ENCODE assay signal across 15 cellular contexts in the genomic region with DNA sequence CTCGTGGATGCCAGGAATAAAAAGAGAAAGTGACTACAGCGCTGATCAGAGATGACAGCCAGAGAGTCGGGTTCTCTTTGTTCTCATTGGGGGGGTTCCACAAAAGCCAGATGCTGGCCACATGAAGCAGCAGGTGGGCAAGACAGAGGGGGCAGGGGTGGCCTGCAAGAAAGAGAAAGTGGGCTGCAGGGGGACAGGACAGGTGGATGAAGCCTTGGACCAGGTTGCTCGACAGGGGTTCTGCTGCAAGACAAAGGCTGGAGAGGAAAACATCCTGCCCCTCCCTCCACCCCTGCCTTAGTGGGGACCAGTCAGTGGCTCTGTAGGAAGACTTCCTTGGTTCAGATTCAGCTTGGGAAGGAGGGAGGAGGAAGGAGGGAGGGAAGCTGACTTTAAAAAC.
DNase-seq lines count a peak whose midpoint lies in the region; FAIRE-seq and TF ChIP-seq lines count a peak whose summit lies in the region.
"Had no signal": no experiment of that assay in that cellular context is flagged by ENCODE, and none has a peak within 500 bp of the region (broad histone marks: within the 10 kb centered on the region; RNA-seq: fewer than 3 reads in every experiment).

No MANE protein-coding gene starts in this region.

- H3K36me3 ChIP-seq in H7 (replicated peaks; ENCODE audit: control insufficient read depth, insufficient read depth, low read length) (no peaks in the 10 kb centered on the region), H1 (ENCODE audit: control insufficient read depth in 2 of 4, insufficient read depth in 4 of 4, low read length in 3 of 4) (peaks cover 0 to 6% (median 1%) of the 10 kb centered on the region in 4 experiments; a peak in 1 of 8 replicates), iPS DF 6.9 (ENCODE audit: control insufficient read depth, insufficient read depth, low read length) (no peaks in the 10 kb centered on the region)
- H3K36me3 ChIP-seq: BLaER1 had no signal

- 0 out of 2 replicates have a peak overlapping the region, but pooled peaks have one; percentile 51 for H2BK12ac ChIP-seq in H1 (ENCODE audit: low read depth, low read length)

- no peak overlapping the region for H3K4me2 ChIP-seq in H1 (ENCODE audit: insufficient read depth in 1 of 2, low read depth in 2 of 2, low read length in 2 of 2)
- H3K4me2 ChIP-seq: BLaER1 had no signal

- no peak overlapping the region for H4K91ac ChIP-seq in H1 (replicated peaks; ENCODE audit: insufficient read length, low read length)

- no peak overlapping the region for H3K4me3 ChIP-seq in H7 (ENCODE audit: insufficient read depth, low read depth, low read length)
- no peak overlapping the region for H3K4me3 ChIP-seq in H1 (ENCODE audit: extremely low read depth in 1 of 4, insufficient read depth in 2 of 4, low read depth in 3 of 4, low read length in 4 of 4)
- H3K4me3 ChIP-seq in iPS DF 6.9 (ENCODE audit: low read length): no peak overlapping the region
- H3K4me3 ChIP-seq: BLaER1 had no signal

- H3K14ac ChIP-seq in H1 (ENCODE audit: insufficient read length): no peak overlapping the region

- WGBS in H1 (ENCODE audit: extremely low coverage in 1 of 2, insufficient coverage in 1 of 2, insufficient read length in 1 of 2, insufficient replicate concordance in 2 of 2, low coverage in 1 of 2, low lambda C conversion rate in 2 of 2, missing lambda C conversion rate in 1 of 2), 2 experiments: 56% methylated on average over 4 of the region's 4 CpGs; no CpG with 5 or more reads in 1 of the 2 experiments
- WGBS in iPS DF 6.9 (ENCODE audit: insufficient coverage, insufficient read length): no CpG with 5 or more reads among the region's 4 CpGs

- no peak overlapping the region; the same call in 1 of the 2 replicates for H2BK5ac ChIP-seq in H1 (ENCODE audit: low read depth, low read length)

- H2BK20ac ChIP-seq in H1 (ENCODE audit: low read length): no peak overlapping the region

- no peak overlapping the region for H2AK5ac ChIP-seq in H1 (ENCODE audit: low read depth, low read length)

- H3K27me3 ChIP-seq in H7 (ENCODE audit: control insufficient read depth, insufficient read depth, low read length) (no peaks in the 10 kb centered on the region), H1 (replicated peaks in 1 of 4; ENCODE audit: control insufficient read depth in 3 of 4, extremely low read depth in 1 of 4, insufficient read depth in 3 of 4, low read length in 3 of 4) (no peaks in the 10 kb centered on the region), iPS DF 6.9 (ENCODE audit: control insufficient read depth, insufficient read depth, low read length) (no peaks in the 10 kb centered on the region)
- H3K27me3 ChIP-seq: BLaER1 had no signal

- FAIRE-seq in H1 (lab: Jason Lieb, UNC): peak; percentile 55
- FAIRE-seq: G401.6, GM12891, GM19239, H54, HepG2 had no signal

- H3K23ac ChIP-seq in H1 (ENCODE audit: insufficient read length): no peak overlapping the region

- no peak for TF ChIP-seq EP300 in H1 (IDR thresholded peaks at IDR 0.05; ENCODE audit: borderline replicate concordance in 1 of 2, low read depth in 2 of 2, low read length in 2 of 2)

- no peak overlapping the region for H3K56ac ChIP-seq in H1 (replicated peaks; ENCODE audit: insufficient read length, low read depth, low read length)

- no peak overlapping the region for H3K18ac ChIP-seq in H1 (ENCODE audit: extremely low read depth, low read length)

- no peak overlapping the region for H2AFZ ChIP-seq in H1 (ENCODE audit: low read length)

- no peak overlapping the region for H4K5ac ChIP-seq in H1 (ENCODE audit: insufficient read length, low read depth, low read length)

- H3K4me1 ChIP-seq in H1 (replicated peaks in 1 of 4; ENCODE audit: control insufficient read depth in 3 of 4, insufficient read depth in 4 of 4, low read length in 3 of 4) (peaks cover 2 to 16% (median 4%) of the 10 kb centered on the region in 4 experiments; a peak in 6 of 7 replicates), iPS DF 6.9 (ENCODE audit: control insufficient read depth, insufficient read depth, low read length) (no peaks in the 10 kb centered on the region; the same call in 1 of the 2 replicates)

- H3K27ac ChIP-seq in H1 (ENCODE audit: low read depth, low read length): no peak overlapping the region
- no peak overlapping the region for H3K27ac ChIP-seq in iPS DF 6.9 (ENCODE audit: low read length)
- H3K27ac ChIP-seq: BLaER1 had no signal

- no peak overlapping the region for H2BK120ac ChIP-seq in H1 (replicated peaks; ENCODE audit: low read depth, low read length)

- H3K9ac ChIP-seq in H1 (replicated peaks in 1 of 4; ENCODE audit: extremely low read depth in 1 of 4, low read depth in 3 of 4, low read length in 3 of 4): no peak overlapping the region
- H3K9ac ChIP-seq: BLaER1 had no signal

- CTCF ChIA-PET in H1 (lab: Charles Lee; ENCODE audit: partially characterized antibody): interaction anchor here (1.2 to 1.4 kb wide), 2 partner anchors 478 to 607 kb away, joined by 3 read pairs; no protein-coding TSS in a partner anchor

- H2BK15ac ChIP-seq in H1 (ENCODE audit: low read length): no peak overlapping the region

- no peak for TF ChIP-seq POLR2A in H1 (IDR thresholded peaks at IDR 0.05; ENCODE audit: control extremely low read depth in 1 of 2, low read depth in 2 of 2, low read length in 2 of 2)

- H3K79me1 ChIP-seq in H1 (ENCODE audit: low read depth, low read length): no peaks in the 10 kb centered on the region

- no peak overlapping the region for H3K4ac ChIP-seq in H1 (replicated peaks; ENCODE audit: insufficient read length, low read depth, low read length)

- DNase-seq in H7: peak; percentile 80
- DNase-seq in H1 (ENCODE audit: low read depth in 1 of 2, low spot score in 2 of 2): no peak
- DNase-seq in iPS DF 6.9 (ENCODE audit: low read depth, low spot score): peak; percentile 57
- no peak for DNase-seq in activated CD4-positive, alpha-beta T cell treated with anti-CD3 and anti-CD28 coated beads, Interleukin-2, amount 50 U/mL, for 4 hours
- DNase-seq in DMS 273 treated with DMSO at 0.1 percent for 48 hours (lab: John Stamatoyannopoulos, UW): no peak
- no peak for DNase-seq in kidney tubule cell (ENCODE audit: low spot score)
- no peak for DNase-seq in D341Med (ENCODE audit: low spot score)
- DNase-seq: 8988T; CD4-positive, alpha-beta memory T cell had no signal

- no peaks in the 10 kb centered on the region for H3K79me2 ChIP-seq in H1 (ENCODE audit: control insufficient read depth in 1 of 2, insufficient read depth in 2 of 2, low read length in 2 of 2)

- POLR2A ChIA-PET in H1 (lab: Charles Lee; ENCODE audit: partially characterized antibody): interaction anchor here (1.0 kb wide), 1 partner anchor 16 kb away, joined by 3 read pairs; no protein-coding TSS in a partner anchor

- H4K20me1 ChIP-seq in H1 (replicated peaks in 1 of 2; ENCODE audit: control insufficient read depth in 1 of 2, insufficient read depth in 2 of 2, low read length in 2 of 2): no peaks in the 10 kb centered on the region
- H4K20me1 ChIP-seq: BLaER1 had no signal

- no peak for TF ChIP-seq RAD21 in H1 (IDR thresholded peaks at IDR 0.05 in 1 of 2, conservative IDR thresholded peaks at IDR 0.05 in 1 of 2; ENCODE audit: low read depth in 2 of 2, low read length in 2 of 2)

- H3K9me3 ChIP-seq in H1 (ENCODE audit: insufficient read depth in 2 of 2, low read depth in 1 of 2, low read length in 1 of 2) (peaks cover 10 to 12% of the 10 kb centered on the region in 2 experiments), iPS DF 6.9 (ENCODE audit: control insufficient read depth, insufficient read depth, low read length) (no peaks in the 10 kb centered on the region)

- no peaks in the 10 kb centered on the region; the same call in 1 of the 2 replicates for H3K23me2 ChIP-seq in H1 (ENCODE audit: low read depth, low read length)

- TF ChIP-seq CTCF in H1 (IDR thresholded peaks at IDR 0.05; ENCODE audit: control extremely low read depth in 1 of 3, insufficient read depth in 1 of 3, low read depth in 1 of 3, low read length in 3 of 3): no peak

- H4K8ac ChIP-seq in H1 (ENCODE audit: extremely low read depth, insufficient read depth, low read length): no peak overlapping the region

TF ChIP-seq in H1, 55 proteins besides CTCF, POLR2A, EP300 and RAD21 (continues in another document):
- no peak for TF ChIP-seq SIRT6 (IDR thresholded peaks at IDR 0.05; ENCODE audit: low read length)
- TF ChIP-seq TEAD4 (IDR thresholded peaks at IDR 0.05; ENCODE audit: low read depth, low read length): no peak
- no peak for TF ChIP-seq BRCA1 (IDR thresholded peaks at IDR 0.05; ENCODE audit: low read depth, low read length)
- no peak for TF ChIP-seq SAP30 (IDR thresholded peaks at IDR 0.05; ENCODE audit: insufficient read depth, insufficient replicate concordance, low read length)
- TF ChIP-seq ASH2L (IDR thresholded peaks at IDR 0.05; ENCODE audit: low read length): no peak
- TF ChIP-seq SRF (IDR thresholded peaks at IDR 0.05; ENCODE audit: low read depth, low read length): no peak
- no peak for TF ChIP-seq EGR1 (IDR thresholded peaks at IDR 0.05; ENCODE audit: borderline replicate concordance, low read depth, low read length)
- TF ChIP-seq SP2 (IDR thresholded peaks at IDR 0.05; ENCODE audit: low read length): no peak
- TF ChIP-seq TCF12 (IDR thresholded peaks at IDR 0.05; ENCODE audit: low read depth, low read length): peak; percentile 79; the same call in 1 of the 2 replicates
- TF ChIP-seq SP4 (IDR thresholded peaks at IDR 0.05; ENCODE audit: low read length): no peak
- TF ChIP-seq RXRA (IDR thresholded peaks at IDR 0.05; ENCODE audit: insufficient read depth, low read depth, low read length): no peak
- no peak for TF ChIP-seq NRF1 (IDR thresholded peaks at IDR 0.05; ENCODE audit: low read depth, low read length)
- no peak for TF ChIP-seq HDAC6 (IDR thresholded peaks at IDR 0.05; ENCODE audit: low read depth, low read length)
- TF ChIP-seq CBX8 (IDR thresholded peaks at IDR 0.05; ENCODE audit: borderline replicate concordance, low read depth, low read length): no peak
- TF ChIP-seq YY1 (IDR thresholded peaks at IDR 0.05; ENCODE audit: low read depth, low read length): no peak
- TF ChIP-seq TBP (IDR thresholded peaks at IDR 0.05; ENCODE audit: low read depth, low read length): no peak
- TF ChIP-seq HDAC2 (IDR thresholded peaks at IDR 0.05; ENCODE audit: borderline replicate concordance in 1 of 2, low read depth in 2 of 2, low read length in 2 of 2): 0 out of 4 replicates have a peak, but pooled peaks of 1 of the 2 experiments have one; percentile 64

Comparison
In these comparisons a context has a peak if more than half of its experiments do, and no peak if none do; other contexts are left out.
1. DNase-seq: peak in H7 (single experiment) and iPS DF 6.9 (single experiment); none in H1 (0 of 2), activated CD4-positive, alpha-beta T cell treated with anti-CD3 and anti-CD28 coated beads, Interleukin-2, amount 50 U/mL, for 4 hours (0 of 2), DMS 273 treated with DMSO at 0.1 percent for 48 hours (single experiment), kidney tubule cell (single experiment) and D341Med (single experiment).